8 cellular contexts compared by ENCODE assay signal in genomic region chr1:24392604-24392946, GRCh38. TPM values are rescaled to one million over a fixed set of nuclear protein-coding genes. Genes with fewer than 3 reads are reported as not detected.
A peak's percentile ranks its signal among the peaks of the same experiment; 100 is the strongest.
DNase-seq lines count a peak whose midpoint lies in the region; TF ChIP-seq lines count a peak whose summit lies in the region.
"Had no signal": no experiment of that assay in that cellular context is flagged by ENCODE, and none has a peak within 500 bp of the region (broad histone marks: within the 10 kb centered on the region; RNA-seq: fewer than 3 reads in every experiment).

No MANE protein-coding gene starts in this region.

- H3K4me3 ChIP-seq in GM12875 (ENCODE audit: low read depth, low read length): peak overlapping the region; percentile 43
- peak overlapping the region; percentile 55 for H3K4me3 ChIP-seq in Karpas-422 (ENCODE audit: low read length)
- H3K4me3 ChIP-seq in skin epidermis: no peak overlapping the region

- H2AFZ ChIP-seq in Karpas-422 (ENCODE audit: low read length): peak overlapping the region; percentile 72

- H3K27ac ChIP-seq in Karpas-422 (ENCODE audit: low read length) (peak overlapping the region; percentile 96), caudate nucleus (ENCODE audit: low read depth, low read length) (peak overlapping the region; percentile 71), skin epidermis (peak overlapping the region in 14 of 21 experiments; percentile 14 to 88 (median 70))
- H3K27ac ChIP-seq: WERI-Rb-1 had no signal

- in situ Hi-C loops in GM13976 (cut with MboI; ENCODE audit: low sequenced_read_pairs, unreplicated experiment): loop anchor here (5.0 kb wide), 1 partner anchor 190 kb away; no protein-coding TSS in a partner anchor

- H4K20me1 ChIP-seq in Karpas-422 (ENCODE audit: insufficient read depth, low read depth, low read length): no peaks in the 10 kb centered on the region

- peak overlapping the region; percentile 64 for H3K9ac ChIP-seq in Karpas-422 (ENCODE audit: low read length)

- no peak for DNase-seq in Karpas-422
- DNase-seq in caudate nucleus (lab: John Stamatoyannopoulos, UW): no peak
- DNase-seq in GM13976 (ENCODE audit: low spot score): no peak
- no peak for DNase-seq in HuH-7.5 (ENCODE audit: low spot score)
- DNase-seq in SK-N-DZ (ENCODE audit: low spot score): no peak

- H3K9me3 ChIP-seq in Karpas-422 (ENCODE audit: low read length): no peaks in the 10 kb centered on the region

- peaks cover 9% of the 10 kb centered on the region; the same call in 1 of the 2 replicates for H3K36me3 ChIP-seq in Karpas-422 (ENCODE audit: insufficient read depth, low read length)
- H3K36me3 ChIP-seq: WERI-Rb-1 had no signal

- peak overlapping the region; percentile 82 for H3K4me2 ChIP-seq in Karpas-422 (ENCODE audit: low read depth, low read length, poor library complexity, severe bottlenecking)

- TF ChIP-seq CTCF in GM12875 (IDR thresholded peaks at IDR 0.05; ENCODE audit: borderline replicate concordance, insufficient read depth, low read depth, low read length) (no peak), GM13976 (IDR thresholded peaks at IDR 0.05; ENCODE audit: borderline replicate concordance, control extremely low read depth, extremely low read depth, insufficient read depth, missing control alignments) (no peak)

- peaks cover 38% of the 10 kb centered on the region for H3K4me1 ChIP-seq in Karpas-422 (ENCODE audit: low read length)

- H3K27me3 ChIP-seq in Karpas-422 (ENCODE audit: low read length): no peaks in the 10 kb centered on the region

- no peaks in the 10 kb centered on the region for H3K79me2 ChIP-seq in Karpas-422 (ENCODE audit: low read length)

- no peaks in the 10 kb centered on the region for H3K9me2 ChIP-seq in Karpas-422 (replicated peaks; ENCODE audit: insufficient read depth, low read length)

RNA-seq across cellular contexts. Expression of gene STPG1, which starts 21.0 kb away (rescaled TPM):
- total RNA-seq in Karpas-422 (2014; rRNA removed; shearing (Covaris generic); ENCODE audit: low replicate concordance): 3.5 and 9.2 TPM in 2 replicates
- polyA plus RNA-seq in SK-N-DZ (2014; cell fraction: cytosol; rRNA removed): 3.5 and 4.0 TPM in 2 replicates
- 0.99 and 2.4 TPM in 2 replicates for polyA plus RNA-seq in SK-N-DZ (2014; cell fraction: nucleus; rRNA removed)

RNA-seq across cellular contexts. Expression of gene NIPAL3, which starts 23.0 kb away (rescaled TPM):
- total RNA-seq in Karpas-422 (2014; rRNA removed; shearing (Covaris generic); ENCODE audit: low replicate concordance): 22.7 and 40.8 TPM in 2 replicates
- 11.7 and 12.2 TPM in 2 replicates for polyA plus RNA-seq in SK-N-DZ (2014; cell fraction: cytosol; rRNA removed)
- polyA plus RNA-seq in SK-N-DZ (2014; cell fraction: nucleus; rRNA removed): 4.4 and 5.4 TPM in 2 replicates

Comparison
In these comparisons a context has a peak if more than half of its experiments do, and no peak if none do; other contexts are left out.
1. H3K4me3 ChIP-seq: peak in GM12875 (single experiment) and Karpas-422 (single experiment); none in skin epidermis (0 of 7).
2. Peak in every context shown above with its lines, with median percentiles within 50 percentile points of each other: H3K27ac ChIP-seq.